Comparison of ENCODE assay signal across 9 cellular contexts in the genomic region with DNA sequence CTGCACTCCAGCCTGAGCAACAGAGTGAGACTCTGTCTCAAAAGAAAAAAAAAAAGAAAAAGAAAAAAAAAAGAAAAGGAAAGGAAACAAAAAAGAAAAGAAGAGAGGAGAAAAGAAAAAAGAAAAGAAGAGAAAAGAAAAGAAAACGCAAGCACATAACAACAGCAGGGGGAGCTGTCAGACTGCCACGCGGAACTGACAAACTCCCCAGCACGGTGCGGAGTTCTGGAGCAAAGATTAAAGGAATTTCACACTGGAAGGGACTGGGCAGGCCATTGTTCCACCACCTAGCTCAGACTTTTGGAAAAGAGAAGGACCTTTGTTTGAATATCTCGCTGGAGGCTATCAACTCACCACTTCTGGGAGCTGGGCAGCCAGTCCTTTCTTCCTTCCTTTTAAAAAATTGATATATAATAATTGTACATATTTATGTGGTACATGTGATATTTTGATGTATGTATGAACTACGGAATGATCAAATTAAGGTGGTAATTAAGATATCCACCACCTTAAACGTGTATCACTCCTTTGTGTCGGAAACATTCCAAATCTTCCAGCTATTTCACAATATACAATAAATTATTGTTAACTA.
DNase-seq lines count a peak whose midpoint lies in the region; ATAC-seq and TF ChIP-seq lines count a peak whose summit lies in the region.
"Had no signal": no experiment of that assay in that cellular context is flagged by ENCODE, and none has a peak within 500 bp of the region (broad histone marks: within the 10 kb centered on the region; RNA-seq: fewer than 3 reads in every experiment).

No MANE protein-coding gene starts in this region.

- H3K79me2 ChIP-seq in KMS-11 (ENCODE audit: insufficient read depth, low read depth), result no peaks in the 10 kb centered on the region

- H3K36me3 ChIP-seq in KMS-11 (ENCODE audit: insufficient read depth), result no peaks in the 10 kb centered on the region
- H3K36me3 ChIP-seq: BLaER1 treated with 17β-estradiol and CSF1 and Interleukin-3, amounts not matched to agents 10 nM and 100 nM had no signal

- H3K9ac ChIP-seq in KMS-11, result no peak overlapping the region
- H3K9ac ChIP-seq: BLaER1 treated with 17β-estradiol and CSF1 and Interleukin-3, amounts not matched to agents 10 nM and 100 nM had no signal

- H3K4me2 ChIP-seq in KMS-11, result no peak overlapping the region
- H3K4me2 ChIP-seq: BLaER1 treated with 17β-estradiol and CSF1 and Interleukin-3, amounts not matched to agents 10 nM and 100 nM had no signal

- H3K27me3 ChIP-seq in KMS-11 (ENCODE audit: insufficient read depth, low read depth), result no peaks in the 10 kb centered on the region
- H3K27me3 ChIP-seq: BLaER1 treated with 17β-estradiol and CSF1 and Interleukin-3, amounts not matched to agents 10 nM and 100 nM had no signal

- ATAC-seq in GM18861 (IDR thresholded peaks at IDR 0.05; ENCODE audit: unreplicated experiment), result no peak
- ATAC-seq in GM21526 (IDR thresholded peaks at IDR 0.05; ENCODE audit: low FRiP score, unreplicated experiment), result no peak

- H3K4me3 ChIP-seq in KMS-11 (IDR thresholded peaks at IDR 0.05; ENCODE audit: insufficient read depth, low read depth, low read length), result no peak overlapping the region
- H3K4me3 ChIP-seq: BLaER1 treated with 17β-estradiol and CSF1 and Interleukin-3, amounts not matched to agents 10 nM and 100 nM had no signal

- no peaks in the 10 kb centered on the region for H4K20me1 ChIP-seq in KMS-11 (ENCODE audit: insufficient read depth)
- H4K20me1 ChIP-seq: BLaER1 treated with 17β-estradiol and CSF1 and Interleukin-3, amounts not matched to agents 10 nM and 100 nM had no signal

- DNase-seq in NCI-H1092 treated with DMSO at 0.1 percent for 48 hours (lab: John Stamatoyannopoulos, UW) (peak; percentile 8), NCI-H1092 (lab: John Stamatoyannopoulos, UW) (no peak), astrocyte of the hippocampus (ENCODE audit: low read depth, low spot score) (peak; percentile 80), left kidney (ENCODE audit: low read depth, low spot score) (peak; percentile 83), hippocampal formation (lab: John Stamatoyannopoulos, UW) (no peak)

- no peak overlapping the region for H2AFZ ChIP-seq in KMS-11 (ENCODE audit: low read depth)

- no peak overlapping the region for H3K27ac ChIP-seq in KMS-11
- H3K27ac ChIP-seq: BLaER1 treated with 17β-estradiol and CSF1 and Interleukin-3, amounts not matched to agents 10 nM and 100 nM had no signal

- H3K4me1 ChIP-seq in KMS-11 (ENCODE audit: low read depth, poor library complexity, severe bottlenecking), result no peaks in the 10 kb centered on the region
- H3K4me1 ChIP-seq: BLaER1 treated with 17β-estradiol and CSF1 and Interleukin-3, amounts not matched to agents 10 nM and 100 nM had no signal

- TF ChIP-seq CTCF in KMS-11 (conservative IDR thresholded peaks at IDR 0.05; ENCODE audit: low read depth, low read length), result 0 out of 2 replicates have a peak, but pooled peaks have one; percentile 20

Comparison
In these comparisons a context has a peak if more than half of its experiments do, and no peak if none do; other contexts are left out.
1. DNase-seq: peak in NCI-H1092 treated with DMSO at 0.1 percent for 48 hours (single experiment), astrocyte of the hippocampus (single experiment) and left kidney (single experiment); none in NCI-H1092 (single experiment) and hippocampal formation (0 of 2).